ENCODE assay signal across 31 cellular contexts in the genomic region with DNA sequence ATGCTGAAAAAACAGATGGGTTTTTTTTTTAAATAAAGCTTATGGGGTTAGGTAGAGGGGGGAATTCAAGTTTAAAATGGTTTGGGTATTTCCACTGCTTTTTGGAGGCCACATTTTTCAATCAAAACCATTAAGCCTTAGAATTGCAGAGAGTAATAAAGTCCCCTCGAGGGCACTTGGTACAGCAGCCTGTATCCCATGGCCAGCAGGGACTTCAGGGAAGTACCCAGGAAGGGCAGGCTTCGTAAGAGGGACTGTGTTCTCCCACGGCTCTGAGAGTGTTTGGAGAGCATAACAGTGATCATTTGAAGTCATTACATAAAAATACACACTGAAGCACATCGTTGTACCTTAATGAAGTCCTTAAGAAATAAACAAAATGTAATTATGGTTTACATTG.
"Had no signal": no experiment of that assay in that cellular context is flagged by ENCODE, and none has a peak within 500 bp of the region (broad histone marks: within the 10 kb centered on the region; RNA-seq: fewer than 3 reads in every experiment).

No MANE protein-coding gene starts in this region.

- H2AFZ ChIP-seq: hepatocyte had no signal

- H3K9me3 Mint-ChIP-seq: nephron progenitor cell had no signal

- H3K36me3 Mint-ChIP-seq: activated naive CD4-positive, alpha-beta T cell treated with anti-CD3 and anti-CD28 coated beads, Interleukin-2, amount 10 ng/mL, durations not matched to agents 7 days and 5 days; activated naive CD8-positive, alpha-beta T cell treated with anti-CD3 and anti-CD28 coated beads, Interleukin-2, amount 10 ng/mL, durations not matched to agents 7 days and 5 days; naive B cell; stimulated activated memory B cell treated with anti-CD40 and anti-IgM and Interleukin-4, amounts not matched to agents 10 μg/mL and 1 μg/mL and 100 μg/mL, for 72 hours had no signal

- H3K4me1 Mint-ChIP-seq: activated naive CD4-positive, alpha-beta T cell treated with anti-CD3 and anti-CD28 coated beads, Interleukin-2, amount 10 ng/mL, durations not matched to agents 7 days and 5 days; activated naive CD8-positive, alpha-beta T cell treated with anti-CD3 and anti-CD28 coated beads, Interleukin-2, amount 10 ng/mL, durations not matched to agents 7 days and 5 days; naive B cell; nephron progenitor cell; stimulated activated memory B cell treated with anti-CD40 and anti-IgM and Interleukin-4, amounts not matched to agents 10 μg/mL and 1 μg/mL and 100 μg/mL, for 72 hours; T-helper 17 cell had no signal

- DNase-seq: activated CD4-positive, alpha-beta T cell treated with anti-CD3 and anti-CD28 coated beads for 48 hours; activated CD4-positive, alpha-beta T cell treated with anti-CD3 and anti-CD28 coated beads, Interleukin-2, amount 50 U/mL, for 48 hours; activated CD8-positive, alpha-beta memory T cell treated with anti-CD3 and anti-CD28 coated beads, Interleukin-2, amount 50 U/mL, for 4 hours; activated effector memory CD4-positive, alpha-beta T cell treated with anti-CD3 and anti-CD28 coated beads, Interleukin-2, amount 50 U/mL, for 16 hours; activated naive CD4-positive, alpha-beta T cell treated with anti-CD3 and anti-CD28 coated beads, Interleukin-2, amount 10 ng/mL, durations not matched to agents 7 days and 5 days; activated naive CD8-positive, alpha-beta T cell treated with anti-CD3 and anti-CD28 coated beads, Interleukin-2, amount 10 ng/mL, durations not matched to agents 7 days and 5 days; activated T-cell treated with anti-CD3 and anti-CD28 coated beads, Interleukin-2, amount 50 U/mL, for 1 hour; central memory CD4-positive, alpha-beta T cell; effector CD4-positive, alpha-beta T cell; left cardiac atrium; left ventricle myocardium superior; naive B cell; nephron progenitor cell; ovary; psoas muscle; stimulated activated CD4-positive, alpha-beta T cell treated with anti-CD3 and anti-CD28 coated beads, Interleukin-1b, Interleukin-23, amount 100 ng/mL, for 48 hours; stimulated activated CD4-positive, alpha-beta T cell treated with anti-CD3 and anti-CD28 coated beads, Interleukin-4, amount 100 ng/mL, for 4 hours; stimulated activated CD8-positive, alpha-beta memory T cell treated with anti-CD3 and anti-CD28 coated beads, Interleukin-4, amount 100 ng/mL, for 48 hours; T-helper 17 cell; T1000; testis; transverse colon had no signal

- H3K4me3 Mint-ChIP-seq: activated naive CD4-positive, alpha-beta T cell treated with anti-CD3 and anti-CD28 coated beads, Interleukin-2, amount 10 ng/mL, durations not matched to agents 7 days and 5 days; activated naive CD8-positive, alpha-beta T cell treated with anti-CD3 and anti-CD28 coated beads, Interleukin-2, amount 10 ng/mL, durations not matched to agents 7 days and 5 days; activated T-helper 1 cell treated with anti-CD3 and anti-CD28 coated beads, Interleukin-12 subunit alpha, Interleukin-12 subunit beta, Interleukin-2, Interleukin-4 antibody, amounts not matched to agents 30 ng/mL and 10 ng/mL and 1 ng/mL, durations not matched to agents 14 hours and 24 hours and 36 hours; dendritic cell treated with granulocyte-macrophage colony-stimulating factor and Interleukin-4, amounts not matched to agents 40 ng/mL and 50 ng/mL, for 4 days; naive B cell; nephron progenitor cell; stimulated activated memory B cell treated with anti-CD40 and anti-IgM and Interleukin-4, amounts not matched to agents 10 μg/mL and 1 μg/mL and 100 μg/mL, for 72 hours; T-helper 17 cell had no signal

- ATAC-seq: activated CD4-positive, CD25-positive, alpha-beta regulatory T cell treated with anti-CD3 and anti-CD28 coated beads, Interleukin-2, amount 50 U/mL, for 24 hours; left cardiac atrium; left ventricle myocardium superior; psoas muscle; stimulated activated memory B cell treated with anti-CD40 and anti-IgM and Interleukin-4, amounts not matched to agents 10 μg/mL and 1 μg/mL and 100 μg/mL, for 72 hours; T-helper 17 cell had no signal

- H3K4me2 ChIP-seq: hepatocyte, smooth muscle cell had no signal

- H3K9me3 ChIP-seq: ovary, psoas muscle, right atrium auricular region, testis, transverse colon had no signal

- H3K4me3 ChIP-seq: hepatocyte, ovary, psoas muscle, right atrium auricular region, smooth muscle cell, testis, transverse colon had no signal

- H3K27me3 Mint-ChIP-seq: activated naive CD4-positive, alpha-beta T cell treated with anti-CD3 and anti-CD28 coated beads, Interleukin-2, amount 10 ng/mL, durations not matched to agents 7 days and 5 days; activated naive CD8-positive, alpha-beta T cell treated with anti-CD3 and anti-CD28 coated beads, Interleukin-2, amount 10 ng/mL, durations not matched to agents 7 days and 5 days; dendritic cell treated with granulocyte-macrophage colony-stimulating factor and Interleukin-4, amounts not matched to agents 40 ng/mL and 50 ng/mL, for 4 days; naive B cell; stimulated activated memory B cell treated with anti-CD40 and anti-IgM and Interleukin-4, amounts not matched to agents 10 μg/mL and 1 μg/mL and 100 μg/mL, for 72 hours; T-helper 17 cell had no signal

- H3K27me3 ChIP-seq: hepatocyte, ovary, right atrium auricular region, testis, transverse colon had no signal

- H3K79me2 ChIP-seq: hepatocyte had no signal

- H3K4me1 ChIP-seq: psoas muscle, right atrium auricular region, testis, transverse colon had no signal

- H3K27ac Mint-ChIP-seq: activated naive CD4-positive, alpha-beta T cell treated with anti-CD3 and anti-CD28 coated beads, Interleukin-2, amount 10 ng/mL, durations not matched to agents 7 days and 5 days; activated naive CD8-positive, alpha-beta T cell treated with anti-CD3 and anti-CD28 coated beads, Interleukin-2, amount 10 ng/mL, durations not matched to agents 7 days and 5 days; activated T-helper 1 cell treated with anti-CD3 and anti-CD28 coated beads, Interleukin-12 subunit alpha, Interleukin-12 subunit beta, Interleukin-2, Interleukin-4 antibody, amounts not matched to agents 30 ng/mL and 10 ng/mL and 1 ng/mL, durations not matched to agents 14 hours and 24 hours and 36 hours; dendritic cell treated with granulocyte-macrophage colony-stimulating factor and Interleukin-4, amounts not matched to agents 40 ng/mL and 50 ng/mL, for 4 days; naive B cell; nephron progenitor cell; stimulated activated memory B cell treated with anti-CD40 and anti-IgM and Interleukin-4, amounts not matched to agents 10 μg/mL and 1 μg/mL and 100 μg/mL, for 72 hours; T-helper 17 cell had no signal

- H3K36me3 ChIP-seq: ovary, right atrium auricular region, transverse colon, WERI-Rb-1 had no signal

- H3K27ac ChIP-seq: epithelial cell of prostate, hepatocyte, ovary, psoas muscle, right atrium auricular region, testis, transverse colon, WERI-Rb-1 had no signal
